ENCODE assay signal across 1 cellular context in the genomic region with DNA sequence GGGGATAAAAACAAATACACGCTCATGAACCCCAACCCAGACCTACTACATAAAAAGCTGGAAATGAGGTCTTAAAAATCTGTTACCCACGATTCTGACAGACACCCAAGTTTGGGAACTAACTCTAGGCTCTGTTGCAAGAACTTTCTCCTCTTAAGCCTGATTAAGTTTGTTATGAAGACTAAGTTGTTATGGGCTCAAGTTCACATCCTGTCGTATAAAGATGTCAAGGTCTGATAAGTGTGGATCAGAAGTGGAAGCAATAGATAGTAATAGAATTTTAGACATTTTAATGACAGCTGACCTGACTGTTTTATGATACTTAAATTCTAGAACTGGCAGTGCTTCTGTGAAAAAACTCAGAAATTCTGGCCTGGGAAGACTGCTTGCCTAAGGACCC.
TF ChIP-seq lines count a peak whose summit lies in the region.

No MANE protein-coding gene starts in this region.

TF ChIP-seq in K562, 482 proteins besides CTCF, POLR2A, EP300 and RAD21 (continued from another document and continues in another):
- TF ChIP-seq, protein P1, sequence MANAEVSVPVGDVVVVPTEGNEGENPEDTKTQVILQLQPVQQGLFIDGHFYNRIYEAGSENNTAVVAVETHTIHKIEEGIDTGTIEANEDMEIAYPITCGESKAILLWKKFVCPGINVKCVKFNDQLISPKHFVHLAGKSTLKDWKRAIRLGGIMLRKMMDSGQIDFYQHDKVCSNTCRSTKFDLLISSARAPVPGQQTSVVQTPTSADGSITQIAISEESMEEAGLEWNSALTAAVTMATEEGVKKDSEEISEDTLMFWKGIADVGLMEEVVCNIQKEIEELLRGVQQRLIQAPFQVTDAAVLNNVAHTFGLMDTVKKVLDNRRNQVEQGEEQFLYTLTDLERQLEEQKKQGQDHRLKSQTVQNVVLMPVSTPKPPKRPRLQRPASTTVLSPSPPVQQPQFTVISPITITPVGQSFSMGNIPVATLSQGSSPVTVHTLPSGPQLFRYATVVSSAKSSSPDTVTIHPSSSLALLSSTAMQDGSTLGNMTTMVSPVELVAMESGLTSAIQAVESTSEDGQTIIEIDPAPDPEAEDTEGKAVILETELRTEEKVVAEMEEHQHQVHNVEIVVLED (CRISPR knock-in tag; IDR thresholded peaks at IDR 0.05), result no peak
- TF ChIP-seq ZNF584 (CRISPR knock-in tag; IDR thresholded peaks at IDR 0.05; ENCODE audit: low read depth), result no peak
- TF ChIP-seq THRAP3 (IDR thresholded peaks at IDR 0.05; ENCODE audit: borderline replicate concordance), result no peak
- TF ChIP-seq CBFA2T3 (IDR thresholded peaks at IDR 0.05), result peak; percentile 25; the same call in 1 of the 2 replicates
- TF ChIP-seq GABPB2 (CRISPR knock-in tag; conservative IDR thresholded peaks at IDR 0.05), result no peak
- no peak for TF ChIP-seq ZNF232 (CRISPR knock-in tag; IDR thresholded peaks at IDR 0.05)
- TF ChIP-seq ZNF76 (CRISPR knock-in tag; IDR thresholded peaks at IDR 0.05; ENCODE audit: borderline replicate concordance), result no peak
- TF ChIP-seq DNMT1 (IDR thresholded peaks at IDR 0.05), result no peak
- TF ChIP-seq MAFG (tag; conservative IDR thresholded peaks at IDR 0.05), result no peak
- no peak for TF ChIP-seq ZNF830 (CRISPR knock-in tag; IDR thresholded peaks at IDR 0.05)
- TF ChIP-seq ZC3H8 (IDR thresholded peaks at IDR 0.05), result no peak
- no peak for TF ChIP-seq NFE2 (IDR thresholded peaks at IDR 0.05; ENCODE audit: low read depth)
- TF ChIP-seq CCNT2 (IDR thresholded peaks at IDR 0.05; ENCODE audit: borderline replicate concordance, extremely low read depth, insufficient read length, low read depth, low read length), result no peak
- TF ChIP-seq CBX3 (IDR thresholded peaks at IDR 0.05; ENCODE audit: borderline replicate concordance in 1 of 2, low read length in 2 of 2), result no peak
- TF ChIP-seq RBBP5 (IDR thresholded peaks at IDR 0.05; ENCODE audit: borderline replicate concordance, insufficient read depth, low read length, poor library complexity, severe bottlenecking), result no peak
- no peak for TF ChIP-seq TARDBP (IDR thresholded peaks at IDR 0.05)
- TF ChIP-seq ZNF589 (CRISPR knock-in tag; IDR thresholded peaks at IDR 0.05; ENCODE audit: low read depth), result no peak
- TF ChIP-seq, protein P2, sequence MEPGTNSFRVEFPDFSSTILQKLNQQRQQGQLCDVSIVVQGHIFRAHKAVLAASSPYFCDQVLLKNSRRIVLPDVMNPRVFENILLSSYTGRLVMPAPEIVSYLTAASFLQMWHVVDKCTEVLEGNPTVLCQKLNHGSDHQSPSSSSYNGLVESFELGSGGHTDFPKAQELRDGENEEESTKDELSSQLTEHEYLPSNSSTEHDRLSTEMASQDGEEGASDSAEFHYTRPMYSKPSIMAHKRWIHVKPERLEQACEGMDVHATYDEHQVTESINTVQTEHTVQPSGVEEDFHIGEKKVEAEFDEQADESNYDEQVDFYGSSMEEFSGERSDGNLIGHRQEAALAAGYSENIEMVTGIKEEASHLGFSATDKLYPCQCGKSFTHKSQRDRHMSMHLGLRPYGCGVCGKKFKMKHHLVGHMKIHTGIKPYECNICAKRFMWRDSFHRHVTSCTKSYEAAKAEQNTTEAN (CRISPR knock-in tag; IDR thresholded peaks at IDR 0.05), result no peak
- no peak for TF ChIP-seq PYGO2 (tag; IDR thresholded peaks at IDR 0.05)
- TF ChIP-seq, protein P3, sequence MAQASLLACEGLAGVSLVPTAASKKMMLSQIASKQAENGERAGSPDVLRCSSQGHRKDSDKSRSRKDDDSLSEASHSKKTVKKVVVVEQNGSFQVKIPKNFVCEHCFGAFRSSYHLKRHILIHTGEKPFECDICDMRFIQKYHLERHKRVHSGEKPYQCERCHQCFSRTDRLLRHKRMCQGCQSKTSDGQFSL (CRISPR knock-in tag; IDR thresholded peaks at IDR 0.05), result no peak
- TF ChIP-seq, protein P3 (tag; IDR thresholded peaks at IDR 0.05), result no peak
- TF ChIP-seq RBM25 (IDR thresholded peaks at IDR 0.05; ENCODE audit: low read depth, low read length, severe bottlenecking), result no peak
- TF ChIP-seq ZFP1 (CRISPR knock-in tag; IDR thresholded peaks at IDR 0.05), result no peak
- TF ChIP-seq TEAD4 (IDR thresholded peaks at IDR 0.05; ENCODE audit: low read length), result peak; percentile 35; the same call in 1 of the 2 replicates
- no peak for TF ChIP-seq TEAD4 (CRISPR knock-in tag; IDR thresholded peaks at IDR 0.05; ENCODE audit: borderline replicate concordance)
- TF ChIP-seq, protein P4, sequence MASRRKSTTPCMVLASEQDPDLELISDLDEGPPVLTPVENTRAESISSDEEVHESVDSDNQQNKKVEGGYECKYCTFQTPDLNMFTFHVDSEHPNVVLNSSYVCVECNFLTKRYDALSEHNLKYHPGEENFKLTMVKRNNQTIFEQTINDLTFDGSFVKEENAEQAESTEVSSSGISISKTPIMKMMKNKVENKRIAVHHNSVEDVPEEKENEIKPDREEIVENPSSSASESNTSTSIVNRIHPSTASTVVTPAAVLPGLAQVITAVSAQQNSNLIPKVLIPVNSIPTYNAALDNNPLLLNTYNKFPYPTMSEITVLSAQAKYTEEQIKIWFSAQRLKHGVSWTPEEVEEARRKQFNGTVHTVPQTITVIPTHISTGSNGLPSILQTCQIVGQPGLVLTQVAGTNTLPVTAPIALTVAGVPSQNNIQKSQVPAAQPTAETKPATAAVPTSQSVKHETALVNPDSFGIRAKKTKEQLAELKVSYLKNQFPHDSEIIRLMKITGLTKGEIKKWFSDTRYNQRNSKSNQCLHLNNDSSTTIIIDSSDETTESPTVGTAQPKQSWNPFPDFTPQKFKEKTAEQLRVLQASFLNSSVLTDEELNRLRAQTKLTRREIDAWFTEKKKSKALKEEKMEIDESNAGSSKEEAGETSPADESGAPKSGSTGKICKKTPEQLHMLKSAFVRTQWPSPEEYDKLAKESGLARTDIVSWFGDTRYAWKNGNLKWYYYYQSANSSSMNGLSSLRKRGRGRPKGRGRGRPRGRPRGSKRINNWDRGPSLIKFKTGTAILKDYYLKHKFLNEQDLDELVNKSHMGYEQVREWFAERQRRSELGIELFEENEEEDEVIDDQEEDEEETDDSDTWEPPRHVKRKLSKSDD (conservative IDR thresholded peaks at IDR 0.05; ENCODE audit: low read length), result no peak
- no peak for TF ChIP-seq ZNF668 (CRISPR knock-in tag; IDR thresholded peaks at IDR 0.05)
- TF ChIP-seq CEBPB (tag; IDR thresholded peaks at IDR 0.05), result no peak
- peak; percentile 40; the same call in 1 of the 2 replicates for TF ChIP-seq ARID1B (IDR thresholded peaks at IDR 0.05)
- no peak for TF ChIP-seq MECOM (CRISPR knock-in tag; IDR thresholded peaks at IDR 0.05)
- TF ChIP-seq, protein P5, sequence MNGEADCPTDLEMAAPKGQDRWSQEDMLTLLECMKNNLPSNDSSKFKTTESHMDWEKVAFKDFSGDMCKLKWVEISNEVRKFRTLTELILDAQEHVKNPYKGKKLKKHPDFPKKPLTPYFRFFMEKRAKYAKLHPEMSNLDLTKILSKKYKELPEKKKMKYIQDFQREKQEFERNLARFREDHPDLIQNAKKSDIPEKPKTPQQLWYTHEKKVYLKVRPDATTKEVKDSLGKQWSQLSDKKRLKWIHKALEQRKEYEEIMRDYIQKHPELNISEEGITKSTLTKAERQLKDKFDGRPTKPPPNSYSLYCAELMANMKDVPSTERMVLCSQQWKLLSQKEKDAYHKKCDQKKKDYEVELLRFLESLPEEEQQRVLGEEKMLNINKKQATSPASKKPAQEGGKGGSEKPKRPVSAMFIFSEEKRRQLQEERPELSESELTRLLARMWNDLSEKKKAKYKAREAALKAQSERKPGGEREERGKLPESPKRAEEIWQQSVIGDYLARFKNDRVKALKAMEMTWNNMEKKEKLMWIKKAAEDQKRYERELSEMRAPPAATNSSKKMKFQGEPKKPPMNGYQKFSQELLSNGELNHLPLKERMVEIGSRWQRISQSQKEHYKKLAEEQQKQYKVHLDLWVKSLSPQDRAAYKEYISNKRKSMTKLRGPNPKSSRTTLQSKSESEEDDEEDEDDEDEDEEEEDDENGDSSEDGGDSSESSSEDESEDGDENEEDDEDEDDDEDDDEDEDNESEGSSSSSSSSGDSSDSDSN (IDR thresholded peaks at IDR 0.05; ENCODE audit: borderline replicate concordance in 1 of 2, low read depth in 2 of 2, low read length in 2 of 2), result no peak
- TF ChIP-seq BCOR (IDR thresholded peaks at IDR 0.05), result no peak
- TF ChIP-seq, protein P6, sequence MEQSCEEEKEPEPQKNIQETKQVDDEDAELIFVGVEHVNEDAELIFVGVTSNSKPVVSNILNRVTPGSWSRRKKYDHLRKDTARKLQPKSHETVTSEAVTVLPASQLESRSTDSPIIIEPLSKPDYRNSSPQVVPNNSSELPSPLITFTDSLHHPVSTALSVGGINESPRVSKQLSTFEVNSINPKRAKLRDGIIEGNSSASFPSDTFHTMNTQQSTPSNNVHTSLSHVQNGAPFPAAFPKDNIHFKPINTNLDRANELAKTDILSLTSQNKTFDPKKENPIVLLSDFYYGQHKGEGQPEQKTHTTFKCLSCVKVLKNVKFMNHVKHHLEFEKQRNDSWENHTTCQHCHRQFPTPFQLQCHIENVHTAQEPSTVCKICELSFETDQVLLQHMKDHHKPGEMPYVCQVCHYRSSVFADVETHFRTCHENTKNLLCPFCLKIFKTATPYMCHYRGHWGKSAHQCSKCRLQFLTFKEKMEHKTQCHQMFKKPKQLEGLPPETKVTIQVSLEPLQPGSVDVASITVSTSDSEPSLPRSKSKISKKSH (CRISPR knock-in tag; IDR thresholded peaks at IDR 0.05), result no peak
- no peak for TF ChIP-seq CEBPG (CRISPR knock-in tag; IDR thresholded peaks at IDR 0.05)
- TF ChIP-seq CEBPG (tag; conservative IDR thresholded peaks at IDR 0.05 in 1 of 2, IDR thresholded peaks at IDR 0.05 in 1 of 2), result peak in 1 of 2 experiments; percentile 44; a peak in 1 of 4 replicates
- no peak for TF ChIP-seq JUND (IDR thresholded peaks at IDR 0.05; ENCODE audit: borderline replicate concordance, low read depth, low read length)
- TF ChIP-seq JUND (tag; IDR thresholded peaks at IDR 0.05; ENCODE audit: borderline replicate concordance, low read depth, low read length), result no peak
- no peak for TF ChIP-seq XRCC3 (IDR thresholded peaks at IDR 0.05)
- TF ChIP-seq ZNF165 (CRISPR knock-in tag; IDR thresholded peaks at IDR 0.05; ENCODE audit: borderline replicate concordance), result no peak
- TF ChIP-seq U2AF2 (optimal IDR thresholded peaks at IDR 0.05; ENCODE audit: low read depth, low read length), result no peak
- TF ChIP-seq, protein P7, sequence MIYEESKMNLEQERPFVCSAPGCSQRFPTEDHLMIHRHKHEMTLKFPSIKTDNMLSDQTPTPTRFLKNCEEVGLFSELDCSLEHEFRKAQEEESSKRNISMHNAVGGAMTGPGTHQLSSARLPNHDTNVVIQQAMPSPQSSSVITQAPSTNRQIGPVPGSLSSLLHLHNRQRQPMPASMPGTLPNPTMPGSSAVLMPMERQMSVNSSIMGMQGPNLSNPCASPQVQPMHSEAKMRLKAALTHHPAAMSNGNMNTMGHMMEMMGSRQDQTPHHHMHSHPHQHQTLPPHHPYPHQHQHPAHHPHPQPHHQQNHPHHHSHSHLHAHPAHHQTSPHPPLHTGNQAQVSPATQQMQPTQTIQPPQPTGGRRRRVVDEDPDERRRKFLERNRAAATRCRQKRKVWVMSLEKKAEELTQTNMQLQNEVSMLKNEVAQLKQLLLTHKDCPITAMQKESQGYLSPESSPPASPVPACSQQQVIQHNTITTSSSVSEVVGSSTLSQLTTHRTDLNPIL (CRISPR knock-in tag; IDR thresholded peaks at IDR 0.05), result no peak
- TF ChIP-seq, protein P8, sequence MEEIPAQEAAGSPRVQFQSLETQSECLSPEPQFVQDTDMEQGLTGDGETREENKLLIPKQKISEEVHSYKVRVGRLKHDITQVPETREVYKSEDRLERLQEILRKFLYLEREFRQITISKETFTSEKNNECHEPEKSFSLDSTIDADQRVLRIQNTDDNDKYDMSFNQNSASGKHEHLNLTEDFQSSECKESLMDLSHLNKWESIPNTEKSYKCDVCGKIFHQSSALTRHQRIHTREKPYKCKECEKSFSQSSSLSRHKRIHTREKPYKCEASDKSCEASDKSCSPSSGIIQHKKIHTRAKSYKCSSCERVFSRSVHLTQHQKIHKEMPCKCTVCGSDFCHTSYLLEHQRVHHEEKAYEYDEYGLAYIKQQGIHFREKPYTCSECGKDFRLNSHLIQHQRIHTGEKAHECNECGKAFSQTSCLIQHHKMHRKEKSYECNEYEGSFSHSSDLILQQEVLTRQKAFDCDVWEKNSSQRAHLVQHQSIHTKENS (CRISPR knock-in tag; IDR thresholded peaks at IDR 0.05), result no peak
- TF ChIP-seq HDAC2 (IDR thresholded peaks at IDR 0.05), result no peak
- TF ChIP-seq, protein P9, sequence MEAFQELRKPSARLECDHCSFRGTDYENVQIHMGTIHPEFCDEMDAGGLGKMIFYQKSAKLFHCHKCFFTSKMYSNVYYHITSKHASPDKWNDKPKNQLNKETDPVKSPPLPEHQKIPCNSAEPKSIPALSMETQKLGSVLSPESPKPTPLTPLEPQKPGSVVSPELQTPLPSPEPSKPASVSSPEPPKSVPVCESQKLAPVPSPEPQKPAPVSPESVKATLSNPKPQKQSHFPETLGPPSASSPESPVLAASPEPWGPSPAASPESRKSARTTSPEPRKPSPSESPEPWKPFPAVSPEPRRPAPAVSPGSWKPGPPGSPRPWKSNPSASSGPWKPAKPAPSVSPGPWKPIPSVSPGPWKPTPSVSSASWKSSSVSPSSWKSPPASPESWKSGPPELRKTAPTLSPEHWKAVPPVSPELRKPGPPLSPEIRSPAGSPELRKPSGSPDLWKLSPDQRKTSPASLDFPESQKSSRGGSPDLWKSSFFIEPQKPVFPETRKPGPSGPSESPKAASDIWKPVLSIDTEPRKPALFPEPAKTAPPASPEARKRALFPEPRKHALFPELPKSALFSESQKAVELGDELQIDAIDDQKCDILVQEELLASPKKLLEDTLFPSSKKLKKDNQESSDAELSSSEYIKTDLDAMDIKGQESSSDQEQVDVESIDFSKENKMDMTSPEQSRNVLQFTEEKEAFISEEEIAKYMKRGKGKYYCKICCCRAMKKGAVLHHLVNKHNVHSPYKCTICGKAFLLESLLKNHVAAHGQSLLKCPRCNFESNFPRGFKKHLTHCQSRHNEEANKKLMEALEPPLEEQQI (IDR thresholded peaks at IDR 0.05), result no peak
- TF ChIP-seq KLF13 (tag; IDR thresholded peaks at IDR 0.05; ENCODE audit: borderline replicate concordance, low read depth), result no peak
- no peak for TF ChIP-seq ZNF436 (CRISPR knock-in tag; IDR thresholded peaks at IDR 0.05)
- peak; percentile 24; the same call in 1 of the 2 replicates for TF ChIP-seq SMARCE1 (IDR thresholded peaks at IDR 0.05)
- TF ChIP-seq ZNF79 (CRISPR knock-in tag; IDR thresholded peaks at IDR 0.05; ENCODE audit: low read depth), result no peak
- no peak for TF ChIP-seq NBN (IDR thresholded peaks at IDR 0.05; ENCODE audit: low read depth)
- 0 out of 2 replicates have a peak, but pooled peaks have one; percentile 30 for TF ChIP-seq PML (IDR thresholded peaks at IDR 0.05; ENCODE audit: low read length)
- TF ChIP-seq HNRNPL (IDR thresholded peaks at IDR 0.05; ENCODE audit: low read depth, low read length), result no peak
- no peak for TF ChIP-seq SMAD4 (CRISPR knock-in tag; conservative IDR thresholded peaks at IDR 0.05)
- no peak for TF ChIP-seq MEF2A (IDR thresholded peaks at IDR 0.05; ENCODE audit: control insufficient read depth, low read depth, low read length)
- no peak for TF ChIP-seq SUPT5H (IDR thresholded peaks at IDR 0.05)
